In genomic region chr13:59229401-59229800, GRCh38 we compare ENCODE assay signal across 18 cellular contexts.
"Had no signal": no experiment of that assay in that cellular context is flagged by ENCODE, and none has a peak within 500 bp of the region (broad histone marks: within the 10 kb centered on the region; RNA-seq: fewer than 3 reads in every experiment).

No MANE protein-coding gene starts in this region.

- H3K9ac ChIP-seq: KMS-11 had no signal

- H3K27ac ChIP-seq: HL-60, KMS-11, RWPE1 had no signal

- H3K4me2 ChIP-seq: KMS-11 had no signal

- H3K4me3 ChIP-seq: K562 had no signal

- DNase-seq: Kasumi-1, MM.1S, NCI-H1092 treated with DMSO at 0.1 percent for 48 hours, NCI-H1436, NCI-H1694, NCI-H187 treated with DMSO at 0.1 percent for 48 hours, NCI-H2029 treated with DMSO at 0.1 percent for 48 hours, NCI-H2171, NCI-H226, NCI-H524, NCI-H526 treated with DMSO at 0.1 percent for 48 hours, NCI-H774, PC-3, SHP77 had no signal
